1 cellular context compared by ENCODE assay signal in the genomic region with DNA sequence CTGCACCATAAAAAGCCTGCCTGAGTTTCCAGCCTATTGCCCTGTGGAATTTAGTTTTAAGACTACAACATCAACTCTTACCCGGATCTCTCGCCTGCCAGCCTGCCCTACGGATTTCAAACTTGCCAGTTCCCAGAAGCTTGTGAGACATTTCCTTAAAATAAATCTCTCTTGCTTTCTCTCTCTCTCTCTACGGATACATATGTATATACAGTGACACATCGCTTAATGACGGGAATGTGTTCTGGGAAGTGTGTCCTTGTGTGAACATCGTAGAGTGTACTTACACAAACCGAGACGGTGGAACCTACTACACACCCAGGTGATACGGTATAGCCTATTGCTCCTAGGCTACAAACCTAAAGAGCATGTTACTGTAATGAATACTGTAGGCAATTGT.
TF ChIP-seq lines count a peak whose summit lies in the region.

No MANE protein-coding gene starts in this region.

TF ChIP-seq in IMR-90, 13 proteins besides CTCF, POLR2A, EP300 and RAD21:
- TF ChIP-seq MAFK (IDR thresholded peaks at IDR 0.05; ENCODE audit: low read depth, low read length), result no peak
- TF ChIP-seq, protein P1, sequence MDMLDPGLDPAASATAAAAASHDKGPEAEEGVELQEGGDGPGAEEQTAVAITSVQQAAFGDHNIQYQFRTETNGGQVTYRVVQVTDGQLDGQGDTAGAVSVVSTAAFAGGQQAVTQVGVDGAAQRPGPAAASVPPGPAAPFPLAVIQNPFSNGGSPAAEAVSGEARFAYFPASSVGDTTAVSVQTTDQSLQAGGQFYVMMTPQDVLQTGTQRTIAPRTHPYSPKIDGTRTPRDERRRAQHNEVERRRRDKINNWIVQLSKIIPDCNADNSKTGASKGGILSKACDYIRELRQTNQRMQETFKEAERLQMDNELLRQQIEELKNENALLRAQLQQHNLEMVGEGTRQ (IDR thresholded peaks at IDR 0.05; ENCODE audit: low read depth, low read length), result no peak
